12 cellular contexts compared by ENCODE assay signal in the genomic region with DNA sequence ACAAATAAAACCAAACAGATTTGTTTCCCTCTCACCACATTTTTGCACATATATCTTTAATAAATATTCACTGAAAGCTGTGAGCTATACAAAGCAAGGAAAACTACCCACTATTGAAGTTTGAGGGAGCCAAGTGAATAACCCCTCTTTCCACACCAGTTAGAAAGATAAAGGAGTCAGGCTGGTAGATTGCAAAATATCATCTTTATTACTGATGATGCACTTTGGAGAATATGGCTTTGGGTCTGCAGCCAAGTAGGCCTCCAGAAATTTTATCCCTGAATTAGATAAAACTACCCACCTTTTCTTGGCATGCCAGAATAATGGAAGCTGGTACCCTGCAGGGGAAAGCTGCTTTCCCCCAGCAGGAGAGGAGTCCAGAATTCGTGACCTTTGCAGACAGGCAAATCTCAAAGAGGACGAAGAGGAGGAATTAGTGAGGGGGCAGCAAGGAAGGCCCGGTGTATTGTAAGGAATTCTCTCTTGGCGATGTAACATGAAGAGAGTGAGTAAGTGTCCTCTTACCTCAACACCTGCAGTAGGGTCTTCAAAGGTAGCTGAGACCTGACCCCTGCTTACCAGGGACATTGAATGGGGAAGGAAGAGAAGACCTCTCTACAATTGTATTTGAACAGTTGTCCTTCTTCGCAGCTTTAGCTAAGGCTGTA.
DNase-seq lines count a peak whose midpoint lies in the region; ATAC-seq, FAIRE-seq and TF ChIP-seq lines count a peak whose summit lies in the region.
"Had no signal": no experiment of that assay in that cellular context is flagged by ENCODE, and none has a peak within 500 bp of the region (broad histone marks: within the 10 kb centered on the region; RNA-seq: fewer than 3 reads in every experiment).

No MANE protein-coding gene starts in this region.

- H3K9me1 ChIP-seq in K562 (ENCODE audit: control insufficient read depth, insufficient read depth, low read length) = no peaks in the 10 kb centered on the region

- no peak overlapping the region for H2AFZ ChIP-seq in K562 (ENCODE audit: low read depth, low read length)

- H2BK120ac ChIP-seq in mesendoderm (ENCODE audit: low read depth, low read length) = no peak overlapping the region

- POLR2A ChIA-PET in A673 (lab: Charles Lee; ENCODE audit: low non-redundant PET) = interaction anchor here (0.6 kb wide), 1 partner anchor 64 kb away, joined by 9 read pairs; no protein-coding TSS in a partner anchor
- POLR2A ChIA-PET in K562 (lab: Yijun Ruan, JAX) = interaction anchor here (0.6 to 1.9 kb wide), 4 partner anchors 9 to 90 kb away, joined by 3 to 6 read pairs (median 4); a partner anchor contains a TSS

- H3K9me3 ChIP-seq in A673 (ENCODE audit: low read depth, low read length, poor library complexity, severe bottlenecking) = no peaks in the 10 kb centered on the region
- no peaks in the 10 kb centered on the region for H3K9me3 ChIP-seq in K562 (replicated peaks; ENCODE audit: control insufficient read depth, insufficient read depth, low read depth, low read length)
- H3K9me3 ChIP-seq in mucosa of descending colon = no peaks in the 10 kb centered on the region
- no peaks in the 10 kb centered on the region for H3K9me3 ChIP-seq in left lung
- H3K9me3 ChIP-seq: upper lobe of right lung had no signal

- H3K9ac ChIP-seq in K562 (ENCODE audit: insufficient read depth in 1 of 2, low read depth in 2 of 2, low read length in 2 of 2) (peak overlapping the region in 1 of 2 experiments; percentile 72; a peak in 1 of 4 replicates), mesendoderm (ENCODE audit: low read length) (no peak overlapping the region)

- H3K79me2 ChIP-seq in K562 (ENCODE audit: control insufficient read depth, insufficient read depth, low read length) (peaks cover 90% of the 10 kb centered on the region), mesendoderm (ENCODE audit: control insufficient read depth, insufficient read depth, low read length) (no peaks in the 10 kb centered on the region)

- H3K4me3 ChIP-seq in A673 (ENCODE audit: low read depth, low read length, poor library complexity, severe bottlenecking) = no peak overlapping the region
- no peak overlapping the region for H3K4me3 ChIP-seq in H7 (ENCODE audit: insufficient read depth, low read depth, low read length)
- no peak overlapping the region for H3K4me3 ChIP-seq in K562
- H3K4me3 ChIP-seq in mesendoderm (ENCODE audit: low read length) = no peak overlapping the region
- no peak overlapping the region for H3K4me3 ChIP-seq in mucosa of descending colon
- H3K4me3 ChIP-seq in left lung = no peak overlapping the region
- H3K4me3 ChIP-seq: upper lobe of right lung had no signal

- H3K4me2 ChIP-seq in K562 (ENCODE audit: insufficient read depth, low read length) (peak overlapping the region; percentile 73; the same call in 1 of the 2 replicates), mesendoderm (ENCODE audit: low read length) (no peak overlapping the region)

- H2BK15ac ChIP-seq in mesendoderm (replicated peaks; ENCODE audit: low read depth) = no peak overlapping the region

- H3K56ac ChIP-seq in mesendoderm (ENCODE audit: low read length) = peak overlapping the region; percentile 27

- 83% methylated on average over 5 of the region's 5 CpGs for WGBS in K562 (ENCODE audit: insufficient coverage, low coverage, missing lambda C conversion rate)
- no CpG with 5 or more reads among the region's 5 CpGs for WGBS in mesendoderm (ENCODE audit: extremely low coverage, insufficient coverage, low lambda C conversion rate)

- intact Hi-C loops in A673 (cut with micrococcal nuclease; ENCODE audit: unreplicated experiment) (loop anchor here (5.0 kb wide), 3 partner anchors 63 to 162 kb away; a partner anchor contains a TSS), K562 (cut with micrococcal nuclease) (loop anchor here (2.0 kb wide), 2 partner anchors 15 to 83 kb away; no protein-coding TSS in a partner anchor), mucosa of descending colon (cut with DNase I, micrococcal nuclease) (no loop called here), left lung (cut with DNase I) (no loop called here)

- no peak overlapping the region for H4K5ac ChIP-seq in mesendoderm (ENCODE audit: low read length)

- no peak overlapping the region for H4K8ac ChIP-seq in mesendoderm (ENCODE audit: low read depth, low read length)

- TF ChIP-seq RAD21 in K562 (CRISPR knock-in tag; conservative IDR thresholded peaks at IDR 0.05 in 1 of 2, IDR thresholded peaks at IDR 0.05 in 1 of 2) = no peak

- TF ChIP-seq CTCF in A673 (conservative IDR thresholded peaks at IDR 0.05; ENCODE audit: low read depth, low read length) = no peak
- TF ChIP-seq CTCF in K562 (IDR thresholded peaks at IDR 0.05 in 2 of 3, conservative IDR thresholded peaks at IDR 0.05 in 1 of 3; ENCODE audit: insufficient read depth in 2 of 3, low read depth in 1 of 3, low read length in 3 of 3) = no peak
- no peak for TF ChIP-seq CTCF in mucosa of descending colon (IDR thresholded peaks at IDR 0.05)
- TF ChIP-seq CTCF in left lung (IDR thresholded peaks at IDR 0.05) = no peak

- H3K36me3 ChIP-seq in A673 (ENCODE audit: insufficient read depth, low read length, poor library complexity, severe bottlenecking) (no peaks in the 10 kb centered on the region), H7 (replicated peaks; ENCODE audit: control insufficient read depth, insufficient read depth, low read length) (no peaks in the 10 kb centered on the region), K562 (ENCODE audit: control insufficient read depth, insufficient read depth, low read length) (peaks cover 12% of the 10 kb centered on the region; the same call in 2 of the 3 replicates), mesendoderm (ENCODE audit: control insufficient read depth, insufficient read depth, low read length) (no peaks in the 10 kb centered on the region), mucosa of descending colon (ENCODE audit: low read depth) (no peaks in the 10 kb centered on the region), left lung (no peaks in the 10 kb centered on the region)
- H3K36me3 ChIP-seq: upper lobe of right lung had no signal

- H3K4me1 ChIP-seq in A673 (ENCODE audit: insufficient read depth, low read length, poor library complexity, severe bottlenecking) (peaks cover 80% of the 10 kb centered on the region), K562 (replicated peaks in 1 of 2; ENCODE audit: control insufficient read depth in 2 of 2, insufficient read depth in 2 of 2, low read length in 2 of 2) (peaks cover 37 to 88% of the 10 kb centered on the region in 2 experiments), mesendoderm (ENCODE audit: control insufficient read depth, low read depth, low read length) (peaks cover 4% of the 10 kb centered on the region), mucosa of descending colon (ENCODE audit: low read depth) (peaks cover 1% of the 10 kb centered on the region), left lung (peaks cover 6 to 39% of the 10 kb centered on the region in 2 donors)

- no peaks in the 10 kb centered on the region for H3K79me1 ChIP-seq in mesendoderm (ENCODE audit: low read length)

- no peak for TF ChIP-seq EP300 in K562 (IDR thresholded peaks at IDR 0.05; ENCODE audit: low read length)

- no peaks in the 10 kb centered on the region for H4K20me1 ChIP-seq in K562 (replicated peaks; ENCODE audit: control insufficient read depth, insufficient read depth, low read length)

- no peak for FAIRE-seq in K562 (lab: Jason Lieb, UNC)
- FAIRE-seq: HTR-8/SVneo had no signal

- no peak for TF ChIP-seq POLR2A in K562 (conservative IDR thresholded peaks at IDR 0.05)

- H3K27me3 ChIP-seq in A673 (replicated peaks; ENCODE audit: insufficient read depth, low read depth, low read length, poor library complexity) (no peaks in the 10 kb centered on the region), H7 (ENCODE audit: control insufficient read depth, insufficient read depth, low read length) (no peaks in the 10 kb centered on the region), K562 (ENCODE audit: control insufficient read depth in 2 of 2, insufficient read depth in 2 of 2, low read length in 2 of 2) (no peaks in the 10 kb centered on the region), mesendoderm (ENCODE audit: insufficient read depth, low read length, poor library complexity) (no peaks in the 10 kb centered on the region), left lung (no peaks in the 10 kb centered on the region)
- H3K27me3 ChIP-seq: upper lobe of right lung had no signal

- H3K27ac ChIP-seq in A673 (ENCODE audit: low read depth, low read length, poor library complexity, severe bottlenecking) = peak overlapping the region; percentile 92
- peak overlapping the region; percentile 85 for H3K27ac ChIP-seq in K562 (ENCODE audit: extremely low read depth, low read depth, low read length)
- H3K27ac ChIP-seq in mesendoderm (ENCODE audit: low read depth, low read length) = peak overlapping the region; percentile 47
- H3K27ac ChIP-seq in left lung = no peak overlapping the region
- H3K27ac ChIP-seq: upper lobe of right lung had no signal

- H2BK5ac ChIP-seq in mesendoderm (ENCODE audit: low read length) = no peak overlapping the region

- no peak overlapping the region for H3K23ac ChIP-seq in mesendoderm (ENCODE audit: low read length)

- in situ Hi-C loops in K562 (cut with MboI) = no loop called here

- CTCF ChIA-PET in A673 (lab: Charles Lee) = no interaction called here
- CTCF ChIA-PET in K562 (lab: Yijun Ruan, JAX; ENCODE audit: low intra/inter-chr PET ratio) = no interaction called here

- H3K4ac ChIP-seq in mesendoderm (ENCODE audit: low read depth, low read length) = no peak overlapping the region

- no peak for DNase-seq in A673 (ENCODE audit: low spot score)
- peak; percentile 26 for DNase-seq in H7
- DNase-seq in K562 (ENCODE audit: extremely low read depth in 1 of 4, low spot score in 3 of 4) = no peak
- peak; percentile 67 for DNase-seq in mesendoderm
- DNase-seq in mucosa of descending colon = no peak
- DNase-seq in GM19240 (ENCODE audit: insufficient read length, low spot score) = no peak
- no peak for DNase-seq in left lung
- DNase-seq: DMS79 treated with DMSO at 0.1 percent for 48 hours, erythroblast, upper lobe of right lung had no signal

- H2AK5ac ChIP-seq in mesendoderm (ENCODE audit: low read length) = no peak overlapping the region

- no peak overlapping the region for H3K18ac ChIP-seq in mesendoderm (ENCODE audit: low read length)

- no peak for ATAC-seq in K562
- no peak for ATAC-seq in mucosa of descending colon
- ATAC-seq in GM21360 (IDR thresholded peaks at IDR 0.05; ENCODE audit: unreplicated experiment) = no peak
- ATAC-seq in left lung = no peak

- no TSS peak for BruUV-seq in A673 (replicated peaks; lab: Mats Ljungman, UMichigan)
- no TSS peak for BruUV-seq in K562 (replicated peaks; lab: Mats Ljungman, UMichigan)

TF ChIP-seq in K562, 482 proteins besides CTCF, POLR2A, EP300 and RAD21 (continues in another document):
- TF ChIP-seq CEBPB (tag; IDR thresholded peaks at IDR 0.05) = peak; percentile 46; the same call in 1 of the 2 replicates
- TF ChIP-seq SPI1 (IDR thresholded peaks at IDR 0.05; ENCODE audit: borderline replicate concordance, low read depth, low read length) = no peak
- no peak for TF ChIP-seq ZBTB17 (CRISPR knock-in tag; IDR thresholded peaks at IDR 0.05)
- TF ChIP-seq RBM15 (IDR thresholded peaks at IDR 0.05; ENCODE audit: insufficient read depth, low read length) = no peak
- no peak for TF ChIP-seq ZBTB8A (IDR thresholded peaks at IDR 0.05; ENCODE audit: partially characterized antibody)

Comparison
In these comparisons a context has a peak if more than half of its experiments do, and no peak if none do; other contexts are left out.
1. DNase-seq: peak in H7 (single experiment) and mesendoderm (single experiment); none in A673 (single experiment), K562 (0 of 4), mucosa of descending colon (0 of 3), GM19240 (single experiment) and left lung (0 of 2).
2. H3K27ac ChIP-seq: peak in A673 (single experiment), K562 (single experiment) and mesendoderm (single experiment); none in left lung (0 of 2).
3. intact Hi-C loops: an anchor here in A673 (5.0 kb wide) and K562 (2.0 kb wide); none called in mucosa of descending colon and left lung.